ENCODE assay signal across 18 cellular contexts in genomic region chr13:62185631-62186256, GRCh38.
DNase-seq lines count a peak whose midpoint lies in the region; ATAC-seq and TF ChIP-seq lines count a peak whose summit lies in the region.
"Had no signal": no experiment of that assay in that cellular context is flagged by ENCODE, and none has a peak within 500 bp of the region (broad histone marks: within the 10 kb centered on the region; RNA-seq: fewer than 3 reads in every experiment).

No MANE protein-coding gene starts in this region.

- H3K4me3 ChIP-seq in HUES48 (ENCODE audit: low read depth, low read length) (no peak overlapping the region), NT2/D1 (ENCODE audit: insufficient read length, low read depth) (no peak overlapping the region), coronary artery (no peak overlapping the region)
- H3K4me3 ChIP-seq: A549 had no signal

- no peak for TF ChIP-seq CTCF in coronary artery (IDR thresholded peaks at IDR 0.05)

- DNase-seq in NT2/D1 (ENCODE audit: low read depth, low spot score) (peak; percentile 6), iPS DF 4.7 (ENCODE audit: extremely low read depth, low spot score) (peak; percentile 19), coronary artery (ENCODE audit: low spot score) (no peak), D341Med (ENCODE audit: low spot score) (no peak)
- DNase-seq: COR-L47, DMS79, Kasumi-1, NCI-H1105 treated with DMSO at 0.1 percent for 48 hours, NCI-H2029 treated with DMSO at 0.1 percent for 48 hours, NCI-H345, SHP77 treated with DMSO at 0.1 percent for 48 hours had no signal

- no peaks in the 10 kb centered on the region for H3K36me3 ChIP-seq in HUES48 (ENCODE audit: control insufficient read depth, insufficient read depth, low read length)
- H3K36me3 ChIP-seq in NT2/D1 (ENCODE audit: insufficient read depth, insufficient read length, low read length), result no peaks in the 10 kb centered on the region

- H3K9me3 ChIP-seq in HUES48 (ENCODE audit: control insufficient read depth, insufficient read depth, low read length) (no peaks in the 10 kb centered on the region), NT2/D1 (ENCODE audit: insufficient read depth, low read length) (no peaks in the 10 kb centered on the region)
- H3K9me3 ChIP-seq: A549 had no signal

- H3K4me1 ChIP-seq in HUES48 (ENCODE audit: control insufficient read depth, insufficient read depth, low read length) (peaks cover 19% of the 10 kb centered on the region), NT2/D1 (ENCODE audit: insufficient read depth, insufficient read length) (no peaks in the 10 kb centered on the region)
- H3K4me1 ChIP-seq: A549 had no signal

- ATAC-seq in GM19351 (IDR thresholded peaks at IDR 0.05; ENCODE audit: unreplicated experiment) (peak; percentile 48), GM21447 (IDR thresholded peaks at IDR 0.05; ENCODE audit: unreplicated experiment) (no peak), SK-N-SH treated with all-trans-retinoic acid at 6 μM for 48 hours (no peak)
- ATAC-seq: A549 had no signal

- H3K9ac ChIP-seq in HUES48 (ENCODE audit: low read depth, low read length) (no peak overlapping the region), NT2/D1 (ENCODE audit: insufficient read length, low read depth) (no peak overlapping the region)

- no peaks in the 10 kb centered on the region for H3K27me3 ChIP-seq in HUES48 (ENCODE audit: control insufficient read depth, insufficient read depth, low read length)
- H3K27me3 ChIP-seq in NT2/D1 (ENCODE audit: insufficient read depth, insufficient read length), result no peaks in the 10 kb centered on the region

- H3K27ac ChIP-seq in HUES48 (ENCODE audit: low read depth, low read length), result peak overlapping the region; percentile 39
- no peak overlapping the region for H3K27ac ChIP-seq in coronary artery
- H3K27ac ChIP-seq: A549, C4-2B, HL-60 had no signal

TF ChIP-seq in SK-N-SH treated with all-trans-retinoic acid at 6 μM for 48 hours, 23 proteins besides CTCF, POLR2A, EP300 and RAD21:
- no peak for TF ChIP-seq RARB (CRISPR knock-in tag; IDR thresholded peaks at IDR 0.05)
- TF ChIP-seq ESRRG (CRISPR knock-in tag; IDR thresholded peaks at IDR 0.05), result no peak
- TF ChIP-seq POU6F1 (CRISPR knock-in tag; IDR thresholded peaks at IDR 0.05; ENCODE audit: borderline replicate concordance, low read depth), result no peak
- TF ChIP-seq ARNTL (CRISPR knock-in tag; IDR thresholded peaks at IDR 0.05; ENCODE audit: borderline replicate concordance, low read depth), result no peak
- no peak for TF ChIP-seq TOX (CRISPR knock-in tag; IDR thresholded peaks at IDR 0.05; ENCODE audit: borderline replicate concordance)
TF ChIP-seq in SK-N-SH treated with all-trans-retinoic acid at 6 μM for 48 hours: peak in this region for 0.

Comparison
In these comparisons a context has a peak if more than half of its experiments do, and no peak if none do; other contexts are left out.
1. DNase-seq: peak in NT2/D1 (single experiment) and iPS DF 4.7 (single experiment); none in coronary artery (single experiment) and D341Med (single experiment).